16 cellular contexts compared by ENCODE assay signal in the genomic region with DNA sequence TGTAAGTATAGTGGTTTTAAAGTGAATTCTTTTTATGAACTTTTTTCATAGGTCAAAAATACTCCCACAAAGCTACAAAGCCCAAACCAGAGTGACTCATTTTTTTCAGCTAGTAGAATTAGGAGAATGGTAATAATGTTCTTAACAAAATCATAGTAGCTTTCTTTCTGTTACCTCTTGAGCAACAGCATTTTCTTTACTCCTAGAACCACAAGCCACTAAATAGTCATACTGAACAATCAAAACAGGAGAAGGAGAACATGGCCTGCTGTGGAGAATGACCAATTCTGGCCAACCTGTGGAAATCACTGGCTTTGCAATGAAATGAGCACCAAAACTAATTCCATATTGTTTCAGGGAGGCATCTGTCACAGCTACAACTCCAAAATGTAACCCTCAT.
DNase-seq lines count a peak whose midpoint lies in the region; ATAC-seq and TF ChIP-seq lines count a peak whose summit lies in the region.
"Had no signal": no experiment of that assay in that cellular context is flagged by ENCODE, and none has a peak within 500 bp of the region (broad histone marks: within the 10 kb centered on the region; RNA-seq: fewer than 3 reads in every experiment).

No MANE protein-coding gene starts in this region.

- CTCF ChIA-PET in activated CD4-positive, alpha-beta memory T cell treated with anti-CD3 and anti-CD28 coated beads for 36 hours (lab: Charles Lee): no interaction called here
- CTCF ChIA-PET in activated CD4-positive, alpha-beta memory T cell treated with anti-CD3 and anti-CD28 coated beads, Interleukin-2, amount 10 ng/mL, durations not matched to agents 7 days and 5 days (lab: Charles Lee): no interaction called here

- H3K27ac ChIP-seq in epithelial cell of prostate: peak overlapping the region; percentile 29
- H3K27ac ChIP-seq in smooth muscle cell (ENCODE audit: low read depth): peak overlapping the region; percentile 36
- H3K27ac ChIP-seq: A549, neural progenitor cell had no signal

- no peaks in the 10 kb centered on the region for H3K79me2 ChIP-seq in smooth muscle cell (ENCODE audit: low read depth)

- no peaks in the 10 kb centered on the region for H3F3A ChIP-seq in smooth muscle cell (ENCODE audit: low read depth)

- intact Hi-C loops in activated CD4-positive, alpha-beta memory T cell treated with anti-CD3 and anti-CD28 coated beads for 36 hours (cut with micrococcal nuclease): loop anchor here (1.0 kb wide), 1 partner anchor 16 kb away; no protein-coding TSS in a partner anchor

- no peak overlapping the region for H2AFZ ChIP-seq in smooth muscle cell (ENCODE audit: low read depth)
- H2AFZ ChIP-seq: neural progenitor cell had no signal

- H3K27ac Mint-ChIP-seq in activated CD4-positive, alpha-beta memory T cell treated with anti-CD3 and anti-CD28 coated beads for 36 hours: no peak overlapping the region
- H3K27ac Mint-ChIP-seq in activated CD4-positive, alpha-beta memory T cell treated with anti-CD3 and anti-CD28 coated beads, Interleukin-2, amount 10 ng/mL, durations not matched to agents 7 days and 5 days: no peak overlapping the region
- no peak overlapping the region for H3K27ac Mint-ChIP-seq in stimulated activated naive B cell treated with anti-CD40 and anti-IgM and Interleukin-4, amounts not matched to agents 10 μg/mL and 1 μg/mL and 100 μg/mL, for 72 hours
- H3K27ac Mint-ChIP-seq: activated T-helper 1 cell treated with anti-CD3 and anti-CD28 coated beads, Interleukin-12 subunit alpha, Interleukin-12 subunit beta, Interleukin-2, Interleukin-4 antibody, amounts not matched to agents 30 ng/mL and 10 ng/mL and 1 ng/mL, durations not matched to agents 14 hours and 24 hours and 36 hours; neural progenitor cell had no signal

- H3K36me3 Mint-ChIP-seq in activated CD4-positive, alpha-beta memory T cell treated with anti-CD3 and anti-CD28 coated beads for 36 hours: no peaks in the 10 kb centered on the region
- peaks cover 23% of the 10 kb centered on the region for H3K36me3 Mint-ChIP-seq in activated CD4-positive, alpha-beta memory T cell treated with anti-CD3 and anti-CD28 coated beads, Interleukin-2, amount 10 ng/mL, durations not matched to agents 7 days and 5 days (ENCODE audit: low read depth)
- H3K36me3 Mint-ChIP-seq in stimulated activated naive B cell treated with anti-CD40 and anti-IgM and Interleukin-4, amounts not matched to agents 10 μg/mL and 1 μg/mL and 100 μg/mL, for 72 hours: no peaks in the 10 kb centered on the region

- POLR2A ChIA-PET in activated CD4-positive, alpha-beta memory T cell treated with anti-CD3 and anti-CD28 coated beads for 36 hours (lab: Charles Lee): interaction anchor here (0.7 to 1.3 kb wide), 2 partner anchors 20 to 105 kb away, joined by 3 read pairs; no protein-coding TSS in a partner anchor
- POLR2A ChIA-PET in activated CD4-positive, alpha-beta memory T cell treated with anti-CD3 and anti-CD28 coated beads, Interleukin-2, amount 10 ng/mL, durations not matched to agents 7 days and 5 days (lab: Charles Lee): interaction anchor here (1.4 kb wide), 1 partner anchor 113 kb away, joined by 3 read pairs; the partner anchor contains the start of gene AMMECR1

- TF ChIP-seq CTCF in smooth muscle cell (IDR thresholded peaks at IDR 0.05; ENCODE audit: borderline replicate concordance, insufficient read depth, poor library complexity, severe bottlenecking): no peak

- H3K4me1 Mint-ChIP-seq in activated CD4-positive, alpha-beta memory T cell treated with anti-CD3 and anti-CD28 coated beads for 36 hours (ENCODE audit: low read depth): peaks cover 28% of the 10 kb centered on the region
- H3K4me1 Mint-ChIP-seq in activated CD4-positive, alpha-beta memory T cell treated with anti-CD3 and anti-CD28 coated beads, Interleukin-2, amount 10 ng/mL, durations not matched to agents 7 days and 5 days: peaks cover 11% of the 10 kb centered on the region
- H3K4me1 Mint-ChIP-seq in stimulated activated naive B cell treated with anti-CD40 and anti-IgM and Interleukin-4, amounts not matched to agents 10 μg/mL and 1 μg/mL and 100 μg/mL, for 72 hours: no peaks in the 10 kb centered on the region

- H3K4me3 ChIP-seq in smooth muscle cell: no peak overlapping the region
- H3K4me3 ChIP-seq: A549, neural progenitor cell had no signal

- H3K27me3 Mint-ChIP-seq in activated CD4-positive, alpha-beta memory T cell treated with anti-CD3 and anti-CD28 coated beads for 36 hours: no peaks in the 10 kb centered on the region
- H3K27me3 Mint-ChIP-seq in activated CD4-positive, alpha-beta memory T cell treated with anti-CD3 and anti-CD28 coated beads, Interleukin-2, amount 10 ng/mL, durations not matched to agents 7 days and 5 days: no peaks in the 10 kb centered on the region
- H3K27me3 Mint-ChIP-seq in stimulated activated naive B cell treated with anti-CD40 and anti-IgM and Interleukin-4, amounts not matched to agents 10 μg/mL and 1 μg/mL and 100 μg/mL, for 72 hours: no peaks in the 10 kb centered on the region

- peak; percentile 13 for DNase-seq in activated CD4-positive, alpha-beta memory T cell treated with anti-CD3 and anti-CD28 coated beads for 36 hours
- DNase-seq in activated CD4-positive, alpha-beta memory T cell treated with anti-CD3 and anti-CD28 coated beads, Interleukin-2, amount 10 ng/mL, durations not matched to agents 7 days and 5 days: no peak
- DNase-seq in MV-4-11 (lab: John Stamatoyannopoulos, UW) (peak; percentile 59), epithelial cell of prostate (ENCODE audit: low read depth, low spot score) (no peak), smooth muscle cell (lab: John Stamatoyannopoulos, UW; ENCODE audit: unreplicated experiment) (no peak), pons (ENCODE audit: low spot score) (no peak)
- DNase-seq in stimulated activated naive B cell treated with anti-CD40 and anti-IgM and Interleukin-4, amounts not matched to agents 10 μg/mL and 1 μg/mL and 100 μg/mL, for 72 hours: no peak
- DNase-seq: activated CD4-positive, CD25-positive, alpha-beta regulatory T cell; caudate nucleus; GOT3; MM.1S; trophoblast cell had no signal

- H3K36me3 ChIP-seq in smooth muscle cell (ENCODE audit: low read depth): no peaks in the 10 kb centered on the region
- H3K36me3 ChIP-seq: neural progenitor cell had no signal

- H4K20me1 ChIP-seq in smooth muscle cell (ENCODE audit: low read depth): no peaks in the 10 kb centered on the region

- ATAC-seq in stimulated activated naive B cell treated with anti-CD40 and anti-IgM and Interleukin-4, amounts not matched to agents 10 μg/mL and 1 μg/mL and 100 μg/mL, for 72 hours (replicated peaks): no peak
- no peak for ATAC-seq in GM21717 (IDR thresholded peaks at IDR 0.05; ENCODE audit: unreplicated experiment)
- ATAC-seq: A549 had no signal

- no peaks in the 10 kb centered on the region for H3K27me3 ChIP-seq in smooth muscle cell (ENCODE audit: low read depth)
- H3K27me3 ChIP-seq: neural progenitor cell had no signal

- H3K4me3 Mint-ChIP-seq in activated CD4-positive, alpha-beta memory T cell treated with anti-CD3 and anti-CD28 coated beads for 36 hours: no peak overlapping the region
- H3K4me3 Mint-ChIP-seq in activated CD4-positive, alpha-beta memory T cell treated with anti-CD3 and anti-CD28 coated beads, Interleukin-2, amount 10 ng/mL, durations not matched to agents 7 days and 5 days: no peak overlapping the region
- H3K4me3 Mint-ChIP-seq in stimulated activated naive B cell treated with anti-CD40 and anti-IgM and Interleukin-4, amounts not matched to agents 10 μg/mL and 1 μg/mL and 100 μg/mL, for 72 hours: no peak overlapping the region
- H3K4me3 Mint-ChIP-seq: activated T-helper 1 cell treated with anti-CD3 and anti-CD28 coated beads, Interleukin-12 subunit alpha, Interleukin-12 subunit beta, Interleukin-2, Interleukin-4 antibody, amounts not matched to agents 30 ng/mL and 10 ng/mL and 1 ng/mL, durations not matched to agents 14 hours and 24 hours and 36 hours; neural progenitor cell had no signal

- H3K4me2 ChIP-seq in smooth muscle cell: no peak overlapping the region
- H3K4me2 ChIP-seq: A549, neural progenitor cell had no signal

- H3K9me3 Mint-ChIP-seq in activated CD4-positive, alpha-beta memory T cell treated with anti-CD3 and anti-CD28 coated beads for 36 hours: no peaks in the 10 kb centered on the region
- H3K9me3 Mint-ChIP-seq in activated CD4-positive, alpha-beta memory T cell treated with anti-CD3 and anti-CD28 coated beads, Interleukin-2, amount 10 ng/mL, durations not matched to agents 7 days and 5 days: no peaks in the 10 kb centered on the region
- no peaks in the 10 kb centered on the region for H3K9me3 Mint-ChIP-seq in stimulated activated naive B cell treated with anti-CD40 and anti-IgM and Interleukin-4, amounts not matched to agents 10 μg/mL and 1 μg/mL and 100 μg/mL, for 72 hours
- H3K9me3 Mint-ChIP-seq: activated T-helper 1 cell treated with anti-CD3 and anti-CD28 coated beads, Interleukin-12 subunit alpha, Interleukin-12 subunit beta, Interleukin-2, Interleukin-4 antibody, amounts not matched to agents 30 ng/mL and 10 ng/mL and 1 ng/mL, durations not matched to agents 14 hours and 24 hours and 36 hours; neural progenitor cell had no signal

- peaks cover 3% of the 10 kb centered on the region for H3K4me1 ChIP-seq in smooth muscle cell (ENCODE audit: low read depth)
- H3K4me1 ChIP-seq: neural progenitor cell had no signal

- H3K9ac ChIP-seq in smooth muscle cell (ENCODE audit: low read depth): no peak overlapping the region
- H3K9ac ChIP-seq: neural progenitor cell had no signal

- H3K9me3 ChIP-seq in smooth muscle cell (replicated peaks; ENCODE audit: low read depth): no peaks in the 10 kb centered on the region
- H3K9me3 ChIP-seq: A549 had no signal

Comparison
In these comparisons a context has a peak if more than half of its experiments do, and no peak if none do; other contexts are left out.
1. DNase-seq: peak in activated CD4-positive, alpha-beta memory T cell treated with anti-CD3 and anti-CD28 coated beads for 36 hours (single experiment) and MV-4-11 (single experiment); none in activated CD4-positive, alpha-beta memory T cell treated with anti-CD3 and anti-CD28 coated beads, Interleukin-2, amount 10 ng/mL, durations not matched to agents 7 days and 5 days (single experiment), epithelial cell of prostate (single experiment), smooth muscle cell (single experiment), pons (single experiment) and stimulated activated naive B cell treated with anti-CD40 and anti-IgM and Interleukin-4, amounts not matched to agents 10 μg/mL and 1 μg/mL and 100 μg/mL, for 72 hours (single experiment).